1 cellular context compared by ENCODE assay signal in the genomic region with DNA sequence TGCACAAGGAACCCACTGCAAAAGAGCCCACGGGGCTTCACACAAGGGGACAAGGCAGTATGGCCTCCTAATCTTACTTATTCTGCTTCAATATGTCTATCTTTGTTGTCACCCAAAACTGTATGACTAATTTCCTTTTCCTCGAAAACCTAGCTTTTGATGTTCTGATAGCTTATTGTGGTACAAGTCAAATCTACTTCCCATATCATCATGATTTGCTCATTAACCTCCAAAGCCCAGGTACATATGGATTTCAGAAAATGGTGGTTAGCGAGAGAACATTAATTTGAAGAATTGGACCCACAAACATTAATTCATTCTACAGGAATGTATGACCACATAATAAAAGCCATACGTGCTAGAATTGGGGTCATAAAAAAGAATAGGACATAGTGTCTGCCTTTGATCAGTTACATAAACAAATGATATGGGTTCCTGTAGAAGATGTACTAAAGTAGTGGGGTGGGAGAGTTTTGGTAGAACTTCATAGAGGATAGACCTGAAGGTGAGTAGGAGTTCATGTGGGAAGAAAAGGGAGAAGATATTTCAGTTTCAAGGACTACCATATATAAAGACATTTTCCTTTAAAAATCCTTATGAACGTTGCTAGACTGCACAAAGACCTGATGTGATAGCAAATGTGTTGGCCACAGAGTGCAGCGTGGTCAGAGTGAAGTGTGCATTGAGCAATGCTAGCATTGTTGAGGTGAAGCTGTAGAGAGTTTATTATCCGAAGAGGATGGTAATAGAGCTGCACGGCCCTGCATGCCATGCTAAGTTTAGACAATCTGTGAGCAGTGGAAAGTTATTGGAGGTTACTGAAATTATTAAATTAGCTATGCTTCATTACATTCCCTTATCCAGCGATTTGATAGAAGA.
TF ChIP-seq lines count a peak whose summit lies in the region.

No MANE protein-coding gene starts in this region.

TF ChIP-seq in K562, 482 proteins besides CTCF, POLR2A, EP300 and RAD21 (continued from another document):
- TF ChIP-seq, protein P1, sequence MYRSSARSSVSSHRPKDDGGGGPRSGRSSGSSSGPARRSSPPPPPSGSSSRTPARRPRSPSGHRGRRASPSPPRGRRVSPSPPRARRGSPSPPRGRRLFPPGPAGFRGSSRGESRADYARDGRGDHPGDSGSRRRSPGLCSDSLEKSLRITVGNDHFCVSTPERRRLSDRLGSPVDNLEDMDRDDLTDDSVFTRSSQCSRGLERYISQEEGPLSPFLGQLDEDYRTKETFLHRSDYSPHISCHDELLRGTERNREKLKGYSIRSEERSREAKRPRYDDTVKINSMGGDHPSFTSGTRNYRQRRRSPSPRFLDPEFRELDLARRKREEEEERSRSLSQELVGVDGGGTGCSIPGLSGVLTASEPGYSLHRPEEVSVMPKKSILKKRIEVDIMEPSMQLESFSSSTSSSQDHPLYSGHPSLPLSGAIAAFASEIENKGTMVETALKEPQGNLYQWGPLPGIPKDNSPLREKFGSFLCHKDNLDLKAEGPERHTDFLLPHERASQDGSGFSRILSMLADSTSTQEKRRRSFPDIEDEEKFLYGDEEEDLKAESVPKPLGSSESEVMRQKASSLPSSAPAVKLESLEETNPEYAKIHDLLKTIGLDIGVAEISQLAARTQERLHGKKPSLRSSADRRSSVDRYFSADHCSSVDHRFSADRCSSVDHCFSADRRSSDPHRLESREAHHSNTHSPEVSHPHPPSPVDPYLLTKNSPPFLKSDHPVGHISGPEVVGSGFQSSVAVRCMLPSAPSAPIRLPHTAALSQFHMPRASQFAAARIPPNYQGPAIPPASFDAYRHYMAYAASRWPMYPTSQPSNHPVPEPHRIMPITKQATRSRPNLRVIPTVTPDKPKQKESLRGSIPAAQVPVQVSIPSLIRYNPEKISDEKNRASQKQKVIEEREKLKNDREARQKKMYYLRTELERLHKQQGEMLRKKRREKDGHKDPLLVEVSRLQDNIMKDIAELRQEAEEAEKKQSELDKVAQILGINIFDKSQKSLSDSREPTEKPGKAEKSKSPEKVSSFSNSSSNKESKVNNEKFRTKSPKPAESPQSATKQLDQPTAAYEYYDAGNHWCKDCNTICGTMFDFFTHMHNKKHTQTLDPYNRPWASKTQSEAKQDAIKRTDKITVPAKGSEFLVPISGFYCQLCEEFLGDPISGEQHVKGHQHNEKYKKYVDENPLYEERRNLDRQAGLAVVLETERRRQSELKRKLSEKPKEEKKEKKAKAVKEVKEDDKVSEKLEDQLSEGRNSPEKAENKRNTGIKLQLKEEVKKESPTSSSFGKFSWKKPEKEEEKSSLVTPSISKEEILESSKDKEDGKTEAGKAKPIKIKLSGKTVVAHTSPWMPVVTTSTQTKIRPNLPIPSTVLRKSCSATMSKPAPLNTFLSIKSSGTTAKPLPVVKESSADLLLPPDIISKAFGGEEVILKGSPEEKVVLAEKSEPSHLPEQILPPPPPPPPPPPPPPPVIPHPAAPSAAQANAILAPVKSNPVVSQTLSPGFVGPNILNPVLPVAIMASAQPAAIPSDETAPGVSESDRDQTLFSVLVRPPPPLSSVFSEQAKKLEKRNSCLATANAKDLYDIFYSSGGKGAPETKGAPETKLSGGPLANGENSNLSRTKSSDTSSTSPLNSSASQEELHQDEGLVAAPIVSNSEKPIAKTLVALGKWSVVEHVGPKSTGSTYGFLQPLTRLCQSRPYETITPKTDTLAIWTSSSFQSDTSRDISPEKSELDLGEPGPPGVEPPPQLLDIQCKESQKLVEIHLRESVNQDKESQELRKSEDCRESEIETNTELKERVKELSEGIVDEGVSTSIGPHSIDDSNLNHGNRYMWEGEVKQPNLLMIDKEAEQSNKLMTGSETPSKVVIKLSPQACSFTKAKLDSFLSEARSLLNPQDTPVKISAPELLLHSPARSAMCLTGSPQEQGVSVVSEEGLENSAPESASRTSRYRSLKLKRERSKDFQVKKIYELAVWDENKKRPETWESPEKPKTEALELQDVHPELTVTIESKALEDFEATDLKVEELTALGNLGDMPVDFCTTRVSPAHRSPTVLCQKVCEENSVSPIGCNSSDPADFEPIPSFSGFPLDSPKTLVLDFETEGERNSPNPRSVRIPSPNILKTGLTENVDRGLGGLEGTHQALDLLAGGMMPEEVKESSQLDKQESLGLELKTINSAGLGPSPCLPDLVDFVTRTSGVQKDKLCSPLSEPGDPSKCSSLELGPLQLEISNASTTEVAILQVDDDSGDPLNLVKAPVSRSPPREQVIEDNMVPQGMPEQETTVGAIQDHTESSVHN (IDR thresholded peaks at IDR 0.05; ENCODE audit: borderline replicate concordance in 1 of 2, low read depth in 1 of 2), result no peak
- TF ChIP-seq BCL6 (CRISPR knock-in tag; IDR thresholded peaks at IDR 0.05), result no peak
- TF ChIP-seq PTRF (tag; IDR thresholded peaks at IDR 0.05), result no peak
- no peak for TF ChIP-seq NFXL1 (CRISPR knock-in tag; IDR thresholded peaks at IDR 0.05)
